ENCODE assay signal across 11 cellular contexts in genomic region chr6:37467718-37468117, GRCh38.
"Had no signal": no experiment of that assay in that cellular context is flagged by ENCODE, and none has a peak within 500 bp of the region (broad histone marks: within the 10 kb centered on the region; RNA-seq: fewer than 3 reads in every experiment).

No MANE protein-coding gene starts in this region.

- DNase-seq: GM23248, GOT3, H7, H9, HCEC 1CT, HFFc6 had no signal

- H3K4me1 ChIP-seq: HAP-1 had no signal

- H3K9me3 ChIP-seq: HAP-1 had no signal

- H3K4me2 ChIP-seq: GM23338 had no signal

- H3K9ac ChIP-seq: GM23248 had no signal

- H2AFZ ChIP-seq: GM23248, GM23338 had no signal

- ATAC-seq: GM23338, HCT116 had no signal

- H3K4me1 Mint-ChIP-seq: GM23338, H9 had no signal

- H3K27ac ChIP-seq: GM23248 had no signal

- H3K4me3 Mint-ChIP-seq: GM23338, H9, HFFc6 had no signal

- H3K4me3 ChIP-seq: GM23248, GM23338, HAP-1 had no signal

- FAIRE-seq: H1, H54 had no signal

- H3K27ac Mint-ChIP-seq: GM23338, H9, HFFc6 had no signal

- H3K9me3 Mint-ChIP-seq: GM23338 had no signal
